20 cellular contexts compared by ENCODE assay signal in genomic region chr1:170164103-170164763, GRCh38. TPM values are rescaled to one million over a fixed set of nuclear protein-coding genes. Genes with fewer than 3 reads are reported as not detected.
"Had no signal": no experiment of that assay in that cellular context is flagged by ENCODE, and none has a peak within 500 bp of the region (broad histone marks: within the 10 kb centered on the region; RNA-seq: fewer than 3 reads in every experiment).

No MANE protein-coding gene starts in this region.

- H3K9me3 Mint-ChIP-seq: activated T-cell treated with anti-CD3 and anti-CD28 coated beads, Interleukin-2, amount 50 U/mL, for 24 hours; endodermal cell had no signal

- H3K4me3 ChIP-seq: adrenal gland, dorsolateral prefrontal cortex, gastrocnemius medialis, heart left ventricle had no signal

- H3K36me3 ChIP-seq: adrenal gland, gastrocnemius medialis, heart left ventricle had no signal

- DNase-seq: activated CD4-positive, alpha-beta T cell treated with anti-CD3 and anti-CD28 coated beads, Interleukin-2, amount 50 U/mL, for 48 hours; activated CD4-positive, CD25-positive, alpha-beta regulatory T cell treated with anti-CD3 and anti-CD28 coated beads, Interleukin-2, amount 50 U/mL, for 72 hours; activated effector memory CD4-positive, alpha-beta T cell treated with anti-CD3 and anti-CD28 coated beads, Interleukin-2, amount 50 U/mL, for 16 hours; activated T-cell treated with anti-CD3 and anti-CD28 coated beads, Interleukin-2, amount 50 U/mL, for 24 hours; adrenal gland; dorsolateral prefrontal cortex; endodermal cell; gastrocnemius medialis; heart left ventricle; stimulated activated CD4-positive, alpha-beta T cell treated with anti-CD3 and anti-CD28 coated beads, Interleukin-12 subunit alpha, Interleukin-12 subunit beta, amount 100 ng/mL, for 4 hours; stimulated activated CD4-positive, alpha-beta T cell treated with anti-CD3 and anti-CD28 coated beads, Interleukin-2, amount 100 ng/mL, for 24 hours had no signal

- H3K27ac Mint-ChIP-seq: activated naive CD4-positive, alpha-beta T cell treated with anti-CD3 and anti-CD28 coated beads, Interleukin-2, amount 50 U/mL, for 24 hours; activated T-cell treated with anti-CD3 and anti-CD28 coated beads, Interleukin-2, amount 50 U/mL, for 24 hours; endodermal cell had no signal

- H3K27ac ChIP-seq: adrenal gland, dorsolateral prefrontal cortex, gastrocnemius medialis had no signal

- H3K9me3 ChIP-seq: adrenal gland, gastrocnemius medialis had no signal

- FAIRE-seq: urothelium cell line had no signal

- H3K4me3 Mint-ChIP-seq: activated naive CD4-positive, alpha-beta T cell treated with anti-CD3 and anti-CD28 coated beads, Interleukin-2, amount 50 U/mL, for 24 hours; activated T-cell treated with anti-CD3 and anti-CD28 coated beads, Interleukin-2, amount 50 U/mL, for 24 hours; endodermal cell; neural crest cell had no signal

- H3K27me3 Mint-ChIP-seq: activated T-cell treated with anti-CD3 and anti-CD28 coated beads, Interleukin-2, amount 50 U/mL, for 24 hours had no signal

- H3K27me3 ChIP-seq: adrenal gland, dorsolateral prefrontal cortex, gastrocnemius medialis, heart left ventricle had no signal

RNA-seq across cellular contexts. Expression of gene NTMT2, which starts 18.5 kb away (rescaled TPM):
- total RNA-seq: adrenal gland, epithelial cell of proximal tubule, gastrocnemius medialis, lower leg skin, mesenteric fat pad, neural crest cell, osteoblast, pulmonary artery endothelial cell had no signal
- polyA plus RNA-seq: adrenal gland, thymus had no signal
